In genomic region chr3:193196746-193197145, GRCh38 we compare ENCODE assay signal across 27 cellular contexts. TPM values are rescaled to one million over a fixed set of nuclear protein-coding genes. Genes with fewer than 3 reads are reported as not detected.
"Had no signal": no experiment of that assay in that cellular context is flagged by ENCODE, and none has a peak within 500 bp of the region (broad histone marks: within the 10 kb centered on the region; RNA-seq: fewer than 3 reads in every experiment).

No MANE protein-coding gene starts in this region.

- H3K9me3 ChIP-seq: ovary, psoas muscle, spleen, suprapubic skin, testis, tibial artery, transverse colon, upper lobe of right lung, uterus had no signal

- H3K36me3 ChIP-seq: ovary, spleen, suprapubic skin, tibial artery, transverse colon, upper lobe of right lung, uterus had no signal

- H3K27me3 ChIP-seq: ovary, spleen, suprapubic skin, testis, tibial artery, transverse colon, upper lobe of right lung, uterus had no signal

- H3K4me3 ChIP-seq: ovary, psoas muscle, skin epidermis, smooth muscle cell, spleen, suprapubic skin, testis, tibial artery, transverse colon, upper lobe of right lung, uterus had no signal

- ATAC-seq: naive thymus-derived CD8-positive, alpha-beta T cell; natural killer cell treated with Interleukin-12 subunit alpha and Interleukin-12 subunit beta and Interleukin-15 and Interleukin-18, amount 100 ng/mL, for 72 hours; psoas muscle; right cardiac atrium; sciatic nerve; stimulated activated naive CD8-positive, alpha-beta T cell treated with anti-CD3 and anti-CD28 coated beads, Interleukin-15, amount 100 ng/mL, for 72 hours; stimulated activated naive CD8-positive, alpha-beta T cell treated with anti-CD3 and anti-CD28 coated beads, Interleukin-15, Interleukin-2, amounts not matched to agents 100 U/mL and 50 U/mL, for 24 hours; upper lobe of right lung had no signal

- DNase-seq: naive thymus-derived CD8-positive, alpha-beta T cell; nephron progenitor cell; occipital lobe; ovary; posterior cingulate gyrus; psoas muscle; right cardiac atrium; spleen; stimulated activated CD4-positive, alpha-beta T cell treated with anti-CD3 and anti-CD28 coated beads, Interleukin-12 subunit alpha, Interleukin-12 subunit beta, amount 100 ng/mL, for 4 hours; stimulated activated CD4-positive, alpha-beta T cell treated with anti-CD3 and anti-CD28 coated beads, Interleukin-1b, Interleukin-23, amount 100 ng/mL, for 48 hours; stimulated activated CD4-positive, alpha-beta T cell treated with anti-CD3 and anti-CD28 coated beads, Interleukin-4, amount 100 ng/mL, for 1 hour; stimulated activated CD4-positive, alpha-beta T cell treated with anti-CD3 and anti-CD28 coated beads, Interleukin-4, amount 100 ng/mL, for 4 hours; stimulated activated CD8-positive, alpha-beta memory T cell treated with anti-CD3 and anti-CD28 coated beads, Interleukin-4, amount 100 ng/mL, for 48 hours; stimulated activated naive CD4-positive, alpha-beta T cell; stimulated activated naive CD8-positive, alpha-beta T cell treated with anti-CD3 and anti-CD28 coated beads, Interleukin-15, amount 100 ng/mL, for 72 hours; stimulated activated naive CD8-positive, alpha-beta T cell treated with anti-CD3 and anti-CD28 coated beads, Interleukin-15, Interleukin-2, amounts not matched to agents 100 U/mL and 50 U/mL, for 24 hours; substantia nigra; testis; tibial artery; transverse colon; upper lobe of right lung; uterus had no signal

RNA-seq across cellular contexts. Expression of gene PLAAT1, which starts 44.3 kb away (rescaled TPM):
- total RNA-seq: naive thymus-derived CD8-positive, alpha-beta T cell; natural killer cell treated with Interleukin-12 subunit alpha and Interleukin-12 subunit beta and Interleukin-15 and Interleukin-18, amount 100 ng/mL, for 72 hours; transverse colon had no signal
